Comparison of ENCODE assay signal across 17 cellular contexts in genomic region chr2:201665420-201666158, GRCh38. TPM values are rescaled to one million over a fixed set of nuclear protein-coding genes. Genes with fewer than 3 reads are reported as not detected.
DNase-seq lines count a peak whose midpoint lies in the region; ATAC-seq and TF ChIP-seq lines count a peak whose summit lies in the region.
"Had no signal": no experiment of that assay in that cellular context is flagged by ENCODE, and none has a peak within 500 bp of the region (broad histone marks: within the 10 kb centered on the region; RNA-seq: fewer than 3 reads in every experiment).

No MANE protein-coding gene starts in this region.

- H2AFZ ChIP-seq in neural cell (ENCODE audit: low read depth, low read length): no peak overlapping the region

- H3K36me3 Mint-ChIP-seq in HFFc6 (ENCODE audit: low read depth): no peaks in the 10 kb centered on the region
- no peaks in the 10 kb centered on the region for H3K36me3 Mint-ChIP-seq in activated naive CD8-positive, alpha-beta T cell treated with anti-CD3 and anti-CD28 coated beads, Interleukin-2, amount 50 U/mL, for 24 hours (ENCODE audit: low read depth)
- H3K36me3 Mint-ChIP-seq: activated naive CD4-positive, alpha-beta T cell treated with anti-CD3 and anti-CD28 coated beads, Interleukin-2, amount 50 U/mL, for 72 hours; mesothelial cell of epicardium had no signal

- H3K4me1 ChIP-seq in adipocyte (ENCODE audit: control insufficient read depth, insufficient read depth, low read length): peaks cover 8% of the 10 kb centered on the region
- H3K4me1 ChIP-seq: vagina had no signal

- no peak for TF ChIP-seq RAD21 in neural cell (conservative IDR thresholded peaks at IDR 0.05)

- H4K20me1 ChIP-seq in neural cell (ENCODE audit: insufficient read depth): no peaks in the 10 kb centered on the region

- TF ChIP-seq EP300 in neural cell (conservative IDR thresholded peaks at IDR 0.05; ENCODE audit: poor library complexity, severe bottlenecking): no peak

- H3K9me2 ChIP-seq in neural cell (ENCODE audit: insufficient read depth, low read length): no peaks in the 10 kb centered on the region

- H3K9ac ChIP-seq in adipocyte (ENCODE audit: low read length) (peak overlapping the region; percentile 54), neural cell (ENCODE audit: low read length) (no peak overlapping the region)

- CTCF ChIA-PET in BJ (lab: Yijun Ruan, JAX): interaction anchor here (1.0 to 1.9 kb wide), 6 partner anchors 11 to 31 kb away, joined by 3 to 6 read pairs (median 4); no protein-coding TSS in a partner anchor

- no peaks in the 10 kb centered on the region for H3F3A ChIP-seq in neural cell (ENCODE audit: insufficient read depth, low read length, poor library complexity, severe bottlenecking)

- no peak overlapping the region for H3K4me3 ChIP-seq in BJ (ENCODE audit: low read depth, low read length)
- H3K4me3 ChIP-seq in adipocyte (ENCODE audit: low read length): no peak overlapping the region
- H3K4me3 ChIP-seq in neural cell (ENCODE audit: low read length): no peak overlapping the region
- H3K4me3 ChIP-seq: vagina had no signal

- no peaks in the 10 kb centered on the region; the same call in 1 of the 2 replicates for H3K27me3 Mint-ChIP-seq in HFFc6 (ENCODE audit: insufficient read depth)
- peaks cover 2% of the 10 kb centered on the region for H3K27me3 Mint-ChIP-seq in activated naive CD8-positive, alpha-beta T cell treated with anti-CD3 and anti-CD28 coated beads, Interleukin-2, amount 50 U/mL, for 24 hours

- H3K27me3 ChIP-seq in BJ (ENCODE audit: control insufficient read depth, insufficient read depth, low read length): no peaks in the 10 kb centered on the region
- no peaks in the 10 kb centered on the region for H3K27me3 ChIP-seq in adipocyte (replicated peaks; ENCODE audit: control insufficient read depth, insufficient read depth, low read length)
- no peaks in the 10 kb centered on the region for H3K27me3 ChIP-seq in neural cell (ENCODE audit: insufficient read depth, low read depth, low read length)
- H3K27me3 ChIP-seq: neutrophil, vagina had no signal

- POLR2A ChIA-PET in BJ (lab: Charles Lee): no interaction called here

- no peaks in the 10 kb centered on the region for H3K9me3 ChIP-seq in adipocyte (ENCODE audit: control insufficient read depth, low read length)
- H3K9me3 ChIP-seq in neural cell (ENCODE audit: low read length): no peaks in the 10 kb centered on the region
- H3K9me3 ChIP-seq: neutrophil, vagina had no signal

- DNase-seq in BJ (ENCODE audit: low read depth) (no peak), HFFc6 (no peak), adipocyte (ENCODE audit: low read depth) (peak; percentile 57), HK-2 (ENCODE audit: unreplicated experiment) (no peak)
- no peak for DNase-seq in stimulated activated CD4-positive, alpha-beta T cell treated with anti-CD3 and anti-CD28 coated beads, Interleukin-15, amount 100 ng/mL, for 24 hours
- no peak for DNase-seq in activated naive CD8-positive, alpha-beta T cell treated with anti-CD3 and anti-CD28 coated beads, Interleukin-2, amount 50 U/mL, for 24 hours
- DNase-seq: activated CD4-positive, alpha-beta T cell treated with anti-CD3 and anti-CD28 coated beads, Interleukin-2, amount 50 U/mL, for 1 hour; activated T-cell treated with anti-CD3 and anti-CD28 coated beads, Interleukin-2, amount 50 U/mL, for 1 hour; central memory CD4-positive, alpha-beta T cell; glutamatergic neuron; SHP77 treated with DMSO at 0.1 percent for 48 hours; stimulated activated naive CD8-positive, alpha-beta T cell treated with anti-CD3 and anti-CD28 coated beads, Interleukin-15, Interleukin-2, amounts not matched to agents 100 U/mL and 50 U/mL, for 24 hours had no signal

- H3K4me1 Mint-ChIP-seq in HFFc6 (ENCODE audit: low read depth): peaks cover 36% of the 10 kb centered on the region
- no peaks in the 10 kb centered on the region for H3K4me1 Mint-ChIP-seq in activated naive CD8-positive, alpha-beta T cell treated with anti-CD3 and anti-CD28 coated beads, Interleukin-2, amount 50 U/mL, for 24 hours
- H3K4me1 Mint-ChIP-seq: mesothelial cell of epicardium had no signal

- ATAC-seq in activated naive CD8-positive, alpha-beta T cell treated with anti-CD3 and anti-CD28 coated beads, Interleukin-2, amount 50 U/mL, for 24 hours: no peak
- ATAC-seq: activated naive CD4-positive, alpha-beta T cell treated with anti-CD3 and anti-CD28 coated beads, Interleukin-2, amount 50 U/mL, for 72 hours; stimulated activated naive CD8-positive, alpha-beta T cell treated with anti-CD3 and anti-CD28 coated beads, Interleukin-15, Interleukin-2, amounts not matched to agents 100 U/mL and 50 U/mL, for 24 hours had no signal

- H3K36me3 ChIP-seq in BJ (ENCODE audit: control insufficient read depth, insufficient read depth, low read length) (no peaks in the 10 kb centered on the region), adipocyte (ENCODE audit: control insufficient read depth, insufficient read depth, low read length, severe bottlenecking) (no peaks in the 10 kb centered on the region), neural cell (ENCODE audit: insufficient read depth, low read length) (no peaks in the 10 kb centered on the region)
- H3K36me3 ChIP-seq: neutrophil, vagina had no signal

- H3K27ac ChIP-seq in neural cell (ENCODE audit: low read length): no peak overlapping the region
- H3K27ac ChIP-seq: neutrophil, vagina had no signal

- no peak overlapping the region for H3K4me3 Mint-ChIP-seq in HFFc6
- no peak overlapping the region for H3K4me3 Mint-ChIP-seq in activated naive CD8-positive, alpha-beta T cell treated with anti-CD3 and anti-CD28 coated beads, Interleukin-2, amount 50 U/mL, for 24 hours
- H3K4me3 Mint-ChIP-seq: mesothelial cell of epicardium had no signal

- no peaks in the 10 kb centered on the region for H3K9me3 Mint-ChIP-seq in HFFc6
- no peaks in the 10 kb centered on the region for H3K9me3 Mint-ChIP-seq in activated naive CD8-positive, alpha-beta T cell treated with anti-CD3 and anti-CD28 coated beads, Interleukin-2, amount 50 U/mL, for 24 hours
- H3K9me3 Mint-ChIP-seq: activated naive CD4-positive, alpha-beta T cell treated with anti-CD3 and anti-CD28 coated beads, Interleukin-2, amount 50 U/mL, for 72 hours; mesothelial cell of epicardium had no signal

- no peaks in the 10 kb centered on the region for H3K79me2 ChIP-seq in neural cell (replicated peaks; ENCODE audit: insufficient read depth, low read length)

- TF ChIP-seq CTCF in BJ (IDR thresholded peaks at IDR 0.05; ENCODE audit: insufficient read depth, low read depth, low read length) (0 out of 2 replicates have a peak, but pooled peaks have one; percentile 15), HFFc6 (IDR thresholded peaks at IDR 0.05) (peak; percentile 71), neural cell (IDR thresholded peaks at IDR 0.05; ENCODE audit: poor library complexity, severe bottlenecking) (peak; percentile 20)

- H3K4me2 ChIP-seq in neural cell (ENCODE audit: low read length): no peak overlapping the region

- 0 out of 2 replicates have a peak overlapping the region, but pooled peaks have one; percentile 1 for H3K27ac Mint-ChIP-seq in HFFc6
- H3K27ac Mint-ChIP-seq in activated naive CD8-positive, alpha-beta T cell treated with anti-CD3 and anti-CD28 coated beads, Interleukin-2, amount 50 U/mL, for 24 hours: no peak overlapping the region
- H3K27ac Mint-ChIP-seq: activated naive CD4-positive, alpha-beta T cell treated with anti-CD3 and anti-CD28 coated beads, Interleukin-2, amount 50 U/mL, for 72 hours; mesothelial cell of epicardium had no signal

TF ChIP-seq in neural cell, 6 proteins besides CTCF, POLR2A, EP300 and RAD21:
- TF ChIP-seq EZH2 (IDR thresholded peaks at IDR 0.05; ENCODE audit: borderline replicate concordance, insufficient read depth, low read length, poor library complexity, severe bottlenecking) (no peak), TAF1 (IDR thresholded peaks at IDR 0.05; ENCODE audit: low read depth) (no peak), SMC3 (conservative IDR thresholded peaks at IDR 0.05; ENCODE audit: poor library complexity) (no peak), POLR2AphosphoS5 (IDR thresholded peaks at IDR 0.05) (no peak), MXI1 (conservative IDR thresholded peaks at IDR 0.05; ENCODE audit: poor library complexity, severe bottlenecking) (no peak), REST (IDR thresholded peaks at IDR 0.05; ENCODE audit: borderline replicate concordance) (no peak)

RNA-seq across cellular contexts. Expression of gene TMEM237, which starts 22.3 kb away (rescaled TPM):
- polyA plus RNA-seq in BJ (2011; rRNA removed) (48.6 and 83.7 TPM in 2 replicates), neural cell (48.7 and 58.7 TPM in 2 replicates)
- 26.4 and 28.9 TPM in 2 replicates for polyA minus RNA-seq in BJ (2011; rRNA and poly(A)+ RNA removed)
- 10 to 100 TPM; 76.2 to 96.5 (median 83.3) TPM for total RNA-seq in HFFc6 (2021; fragmentation: NEBNext Ultra II Directional; extraction: Animal tissue kit (Norgen Biotek cat#: 25700))
- polyA minus RNA-seq in neural cell: 65.0 and 69.9 TPM in 2 replicates

RNA-seq across cellular contexts. Expression of gene MPP4, which starts 32.9 kb away (rescaled TPM):
- polyA plus RNA-seq in BJ (2011; rRNA removed) (3.8 and 5.9 TPM in 2 replicates), neural cell (0.38 TPM in 1 of 2 replicates, not detected in the other)
- 3.4 and 7.2 TPM in 2 replicates for polyA minus RNA-seq in BJ (2011; rRNA and poly(A)+ RNA removed)
- 1 to 10 TPM; 2.7 to 6.7 (median 3.7) TPM for total RNA-seq in HFFc6 (2021; fragmentation: NEBNext Ultra II Directional; extraction: Animal tissue kit (Norgen Biotek cat#: 25700))
- polyA minus RNA-seq in neural cell: not detected in 2 replicates
- total RNA-seq: activated naive CD4-positive, alpha-beta T cell treated with anti-CD3 and anti-CD28 coated beads, Interleukin-2, amount 50 U/mL, for 72 hours had no signal

Comparison
In these comparisons a context has a peak if more than half of its experiments do, and no peak if none do; other contexts are left out.
1. CTCF ChIP-seq: peak in every context shown above with its lines; median percentile 71 in HFFc6; 20 in neural cell; 15 in BJ.